ENCODE assay signal across 8 cellular contexts in genomic region chr1:34985063-34985770, GRCh38. TPM values are rescaled to one million over a fixed set of nuclear protein-coding genes. Genes with fewer than 3 reads are reported as not detected.
DNase-seq lines count a peak whose midpoint lies in the region; ATAC-seq and TF ChIP-seq lines count a peak whose summit lies in the region.

TMEM35B (minus strand) TSS chr1:34985347; CDS start chr1:34985305, 42 bp downstream.

- no peaks in the 10 kb centered on the region for H3K9me3 Mint-ChIP-seq in activated naive CD8-positive, alpha-beta T cell treated with anti-CD3 and anti-CD28 coated beads, Interleukin-2, amount 50 U/mL, for 24 hours
- H3K9me3 Mint-ChIP-seq in type B pancreatic cell = no peaks in the 10 kb centered on the region

- peaks cover 18% of the 10 kb centered on the region for H3K36me3 Mint-ChIP-seq in activated naive CD8-positive, alpha-beta T cell treated with anti-CD3 and anti-CD28 coated beads, Interleukin-2, amount 50 U/mL, for 24 hours (ENCODE audit: low read depth)
- H3K36me3 Mint-ChIP-seq in type B pancreatic cell = no peaks in the 10 kb centered on the region

- peak within 1 kb of the TSS; percentile 52 to 99 (median 80) for H3K4me3 ChIP-seq in heart left ventricle

- ATAC-seq in GM21360 (IDR thresholded peaks at IDR 0.05; ENCODE audit: unreplicated experiment) = peak; percentile 63
- peak; percentile 89 for ATAC-seq in activated naive CD8-positive, alpha-beta T cell treated with anti-CD3 and anti-CD28 coated beads, Interleukin-2, amount 50 U/mL, for 24 hours
- peak; percentile 68 to 95 (median 92) for ATAC-seq in heart left ventricle

- DNase-seq in DMS53 (lab: John Stamatoyannopoulos, UW) = peak; percentile 72
- peak in 53 of 76 experiments; percentile 4 to 64 (median 32) for DNase-seq in HUDEP-2 (lab: John Stamatoyannopoulos, UW; ENCODE audit: unreplicated experiment in 76 of 76)
- peak; percentile 14 for DNase-seq in SW480 (ENCODE audit: low spot score)
- DNase-seq in activated naive CD8-positive, alpha-beta T cell treated with anti-CD3 and anti-CD28 coated beads, Interleukin-2, amount 50 U/mL, for 24 hours = peak; percentile 82
- peak; percentile 75 to 90 (median 80) for DNase-seq in heart left ventricle
- DNase-seq in posterior cingulate gyrus = peak; percentile 44 to 94 (median 66)
- peak; percentile 77 for DNase-seq in type B pancreatic cell (ENCODE audit: extremely low spot score, unreplicated experiment)

- no peaks in the 10 kb centered on the region for H3K27me3 Mint-ChIP-seq in activated naive CD8-positive, alpha-beta T cell treated with anti-CD3 and anti-CD28 coated beads, Interleukin-2, amount 50 U/mL, for 24 hours
- peaks cover 2% of the 10 kb centered on the region for H3K27me3 Mint-ChIP-seq in type B pancreatic cell

- peak in 1 of 2 donors; percentile 72 for TF ChIP-seq POLR2A in heart left ventricle (IDR thresholded peaks at IDR 0.05)

- WGBS in heart left ventricle, 4 donors = 2 to 5% (median 2%) methylated on average over 21 to 50 of the region's 50 CpGs

- no peaks in the 10 kb centered on the region for H3K9me3 ChIP-seq in heart left ventricle

- no peaks in the 10 kb centered on the region for H3K27me3 ChIP-seq in heart left ventricle

- peak within 1 kb of the TSS; percentile 94 for H3K4me3 Mint-ChIP-seq in activated naive CD8-positive, alpha-beta T cell treated with anti-CD3 and anti-CD28 coated beads, Interleukin-2, amount 50 U/mL, for 24 hours
- peak within 1 kb of the TSS; percentile 96 for H3K4me3 Mint-ChIP-seq in type B pancreatic cell

- peak within 1 kb of the TSS; percentile 95 for H3K27ac Mint-ChIP-seq in activated naive CD8-positive, alpha-beta T cell treated with anti-CD3 and anti-CD28 coated beads, Interleukin-2, amount 50 U/mL, for 24 hours
- peak within 1 kb of the TSS; percentile 80 for H3K27ac Mint-ChIP-seq in type B pancreatic cell

- peaks cover 58% of the 10 kb centered on the region for H3K4me1 Mint-ChIP-seq in activated naive CD8-positive, alpha-beta T cell treated with anti-CD3 and anti-CD28 coated beads, Interleukin-2, amount 50 U/mL, for 24 hours
- H3K4me1 Mint-ChIP-seq in type B pancreatic cell (ENCODE audit: unreplicated experiment) = peaks cover 5% of the 10 kb centered on the region

- H3K27ac ChIP-seq in heart left ventricle = peak within 1 kb of the TSS; percentile 72 to 98 (median 92)

- H3K4me1 ChIP-seq in heart left ventricle = peaks cover 0 to 29% (median 18%) of the 10 kb centered on the region in 12 donors

- intact Hi-C loops in heart left ventricle (cut with DNase I) (loop anchor here in 2 of 10 donors (10.0 kb wide), 1 partner anchor 120 kb away; no protein-coding TSS in a partner anchor), posterior cingulate gyrus (cut with DNase I) (loop anchor here (10.0 kb wide), 2 partner anchors 60 to 130 kb away; partner anchors contain the start of genes DLGAP3 and SMIM12)

- TF ChIP-seq CTCF in heart left ventricle (IDR thresholded peaks at IDR 0.05) (peak in 2 of 12 donors; percentile 11 to 12), type B pancreatic cell (conservative IDR thresholded peaks at IDR 0.05) (peak; percentile 44)

- H3K36me3 ChIP-seq in heart left ventricle = peaks cover 0 to 52% (median 38%) of the 10 kb centered on the region in 9 donors

RNA-seq across cellular contexts. Expression of gene TMEM35B, which starts in this region (rescaled TPM):
- 10 to 100 TPM in 4 of 9 donors, 1 to 10 TPM in 5; 4.0 to 19.9 (median 8.6) TPM for total RNA-seq in heart left ventricle
- polyA plus RNA-seq in heart left ventricle = 10 to 100 TPM; 12.3 to 19.5 TPM
- total RNA-seq in type B pancreatic cell (ENCODE audit: low replicate concordance) = 6.6 and 9.9 TPM in 2 replicates

Comparison
In these comparisons a context has a peak if more than half of its experiments do, and no peak if none do; other contexts are left out.
1. Peak in every context shown above with its lines: DNase-seq, ATAC-seq, H3K4me3 ChIP-seq and H3K27ac ChIP-seq.
2. DNase-seq: peak in every context shown above with its lines; median percentile 82 in activated naive CD8-positive, alpha-beta T cell treated with anti-CD3 and anti-CD28 coated beads, Interleukin-2, amount 50 U/mL, for 24 hours; 80 in heart left ventricle; 77 in type B pancreatic cell; 72 in DMS53; 66 in posterior cingulate gyrus; 32 in HUDEP-2; 14 in SW480.